ENCODE assay signal across 24 cellular contexts in genomic region chr5:91584352-91584751, GRCh38.
"Had no signal": no experiment of that assay in that cellular context is flagged by ENCODE, and none has a peak within 500 bp of the region (broad histone marks: within the 10 kb centered on the region; RNA-seq: fewer than 3 reads in every experiment).

No MANE protein-coding gene starts in this region.

- H3K9me3 ChIP-seq: suprapubic skin, testis, thoracic aorta, thyroid gland, tibial artery, tibial nerve, transverse colon, upper lobe of left lung, upper lobe of right lung, uterus, vagina had no signal

- H3K27me3 ChIP-seq: stomach, suprapubic skin, testis, thyroid gland, tibial artery, tibial nerve, transverse colon, upper lobe of left lung, upper lobe of right lung, uterus, vagina had no signal

- H3K4me3 ChIP-seq: stomach, suprapubic skin, testis, thoracic aorta, thyroid gland, tibial artery, tibial nerve, transverse colon, upper lobe of left lung, upper lobe of right lung, uterus, vagina had no signal

- H3K27ac ChIP-seq: stomach, suprapubic skin, testis, thoracic aorta, thyroid gland, tibial artery, tibial nerve, transverse colon, upper lobe of left lung, upper lobe of right lung, uterus, vagina had no signal

- H3K36me3 ChIP-seq: stomach, suprapubic skin, thoracic aorta, thyroid gland, tibial artery, tibial nerve, transverse colon, upper lobe of left lung, upper lobe of right lung, uterus, vagina had no signal

- DNase-seq: stimulated activated CD4-positive, alpha-beta T cell treated with anti-CD3 and anti-CD28 coated beads, Interleukin-2, amount 100 ng/mL, for 48 hours; stimulated activated CD4-positive, alpha-beta T cell treated with anti-CD3 and anti-CD28 coated beads, Interleukin-4, amount 100 ng/mL, for 1 hour; stimulated activated CD4-positive, alpha-beta T cell treated with anti-CD3 and anti-CD28 coated beads, Interleukin-4, amount 100 ng/mL, for 24 hours; stimulated activated CD4-positive, alpha-beta T cell treated with anti-CD3 and anti-CD28 coated beads, Interleukin-4, amount 100 ng/mL, for 4 hours; stimulated activated CD8-positive, alpha-beta memory T cell treated with anti-CD3 and anti-CD28 coated beads, Interleukin-4, amount 100 ng/mL, for 48 hours; stimulated activated naive B cell treated with anti-CD40 and anti-IgM and Interleukin-4, amounts not matched to agents 10 μg/mL and 1 μg/mL and 100 μg/mL, for 72 hours; stimulated activated naive CD4-positive, alpha-beta T cell; stimulated activated naive CD4-positive, alpha-beta T cell treated with Interleukin-2 at 50 U/mL for 16 hours; stimulated activated naive CD8-positive, alpha-beta T cell treated with anti-CD3 and anti-CD28 coated beads, Interleukin-15, amount 100 ng/mL, for 72 hours; stimulated activated naive CD8-positive, alpha-beta T cell treated with anti-CD3 and anti-CD28 coated beads, Interleukin-15, Interleukin-2, amounts not matched to agents 100 U/mL and 50 U/mL, for 24 hours; stomach; substantia nigra; testis; thyroid gland; tibial artery; transverse colon; trophoblast cell; upper lobe of left lung; upper lobe of right lung; uterus had no signal
